8 cellular contexts compared by ENCODE assay signal in the genomic region with DNA sequence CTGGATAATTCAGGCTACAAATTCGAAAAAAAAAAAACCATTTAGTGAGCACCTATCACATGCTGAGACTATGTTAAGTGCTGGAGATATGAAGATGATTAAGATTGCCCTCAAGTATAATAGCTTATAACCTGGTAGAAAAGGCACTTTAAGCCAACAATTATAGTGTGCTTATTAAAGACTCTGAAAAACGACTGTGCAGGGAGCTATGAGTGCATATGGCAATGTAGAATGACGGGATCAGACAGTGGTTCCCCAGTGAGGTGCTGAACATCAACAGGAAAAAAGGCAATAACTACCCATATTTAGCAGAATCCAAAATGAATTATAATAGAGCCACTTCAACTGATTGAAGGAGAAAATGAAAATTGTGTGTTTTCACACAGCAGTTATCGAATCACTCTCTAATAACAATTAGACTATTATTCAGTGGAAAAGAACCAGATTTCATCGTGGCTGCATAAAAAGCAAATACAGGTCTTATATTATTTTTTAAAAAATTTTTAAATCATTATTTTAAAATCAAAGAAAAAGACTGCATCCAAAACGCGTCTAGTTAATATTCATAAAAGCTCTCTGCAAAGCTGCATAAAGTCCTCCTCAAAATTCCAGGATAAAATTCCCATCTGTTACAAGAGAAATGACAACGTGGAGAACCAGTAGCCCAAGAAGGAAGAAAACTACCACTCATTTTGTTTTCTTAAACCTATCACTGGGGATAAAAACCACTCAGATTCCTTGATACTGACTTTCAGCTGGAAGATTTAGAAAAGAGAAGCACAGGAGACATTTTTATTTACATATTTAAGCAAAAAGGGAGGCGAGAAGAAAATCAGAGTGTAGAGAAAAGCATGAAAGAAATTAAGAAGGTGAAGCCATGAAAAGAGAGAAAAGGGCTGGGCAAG. TPM values are rescaled to one million over a fixed set of nuclear protein-coding genes. Genes with fewer than 3 reads are reported as not detected.
DNase-seq lines count a peak whose midpoint lies in the region; ATAC-seq, FAIRE-seq and TF ChIP-seq lines count a peak whose summit lies in the region.

No MANE protein-coding gene starts in this region.

- BruUV-seq in HepG2 (replicated peaks; lab: Mats Ljungman, UMichigan): TSS peak; percentile 51

- no peaks in the 10 kb centered on the region for H3K36me3 ChIP-seq in ACC112 (ENCODE audit: insufficient read depth, low read length)
- H3K36me3 ChIP-seq in adipocyte (ENCODE audit: control insufficient read depth, insufficient read depth, low read length, severe bottlenecking): no peaks in the 10 kb centered on the region
- H3K36me3 ChIP-seq in HepG2 (replicated peaks in 1 of 2; ENCODE audit: control insufficient read depth in 1 of 2, insufficient read depth in 2 of 2, low read length in 2 of 2): no peaks in the 10 kb centered on the region
- H3K36me3 ChIP-seq in tibial nerve: no peaks in the 10 kb centered on the region

- peak overlapping the region; percentile 71 for H3K4me2 ChIP-seq in HepG2 (ENCODE audit: low read depth, low read length)

- 36% methylated on average over 9 of the region's 9 CpGs for WGBS in HepG2 (ENCODE audit: low lambda C conversion rate)
- 16 to 17% methylated on average over 9 of the region's 9 CpGs for WGBS in tibial nerve, 2 donors

- H2AFZ ChIP-seq in ACC112 (ENCODE audit: low read length, unreplicated experiment): no peak overlapping the region
- H2AFZ ChIP-seq in HepG2 (ENCODE audit: low read length): peak overlapping the region; percentile 80

- CTCF ChIA-PET in HepG2 (lab: Yijun Ruan, JAX; ENCODE audit: low intra/inter-chr PET ratio, low total read pairs): no interaction called here

- in situ Hi-C loops in HepG2 (cut with HindIII; ENCODE audit: extremely low pct_ligation_motif_present, low pct_unique_long_range_greater_than_20kb): no loop called here

- intact Hi-C loops in HepG2 (cut with micrococcal nuclease; ENCODE audit: unreplicated experiment): loop anchor here (10.0 kb wide), 1 partner anchor 92 kb away; no protein-coding TSS in a partner anchor

- peaks cover 26% of the 10 kb centered on the region for H3K4me1 ChIP-seq in ACC112 (ENCODE audit: control insufficient read depth, insufficient read depth, low read length, unreplicated experiment)
- peaks cover 18% of the 10 kb centered on the region for H3K4me1 ChIP-seq in adipocyte (ENCODE audit: control insufficient read depth, insufficient read depth, low read length)
- H3K4me1 ChIP-seq in HepG2 (ENCODE audit: insufficient read depth, low read length): peaks cover 41% of the 10 kb centered on the region
- H3K4me1 ChIP-seq in tibial nerve: peaks cover 0 to 63% (median 5%) of the 10 kb centered on the region in 4 donors

- POLR2A ChIA-PET in HepG2 (lab: Yijun Ruan, JAX): no interaction called here

- H3K27me3 ChIP-seq in ACC112 (ENCODE audit: insufficient read depth, low read length): no peaks in the 10 kb centered on the region
- H3K27me3 ChIP-seq in adipocyte (replicated peaks; ENCODE audit: control insufficient read depth, insufficient read depth, low read length): no peaks in the 10 kb centered on the region
- no peaks in the 10 kb centered on the region; a peak in 1 of 5 replicates for H3K27me3 ChIP-seq in HepG2 (ENCODE audit: control insufficient read depth in 1 of 2, insufficient read depth in 2 of 2, low read length in 2 of 2)
- no peaks in the 10 kb centered on the region for H3K27me3 ChIP-seq in tibial nerve

- H3K4me3 ChIP-seq in ACC112 (ENCODE audit: low read depth, low read length): peak overlapping the region; percentile 89
- H3K4me3 ChIP-seq in adipocyte (ENCODE audit: low read length): peak overlapping the region; percentile 97
- peak overlapping the region; percentile 91 to 93 (median 93) for H3K4me3 ChIP-seq in HepG2 (replicated peaks in 1 of 3; ENCODE audit: insufficient read depth in 1 of 3, low read depth in 2 of 3, low read length in 3 of 3)
- peak overlapping the region; percentile 65 to 94 (median 72) for H3K4me3 ChIP-seq in tibial nerve

- H3K27ac ChIP-seq in ACC112 (ENCODE audit: low read depth, low read length) (peak overlapping the region; percentile 83), HepG2 (ENCODE audit: extremely low read length, insufficient read depth, low read length) (peak overlapping the region; percentile 85), tibial nerve (peak overlapping the region; percentile 89 to 98 (median 94))

- TF ChIP-seq RAD21 in HepG2 (CRISPR knock-in tag; IDR thresholded peaks at IDR 0.05): no peak

- peak overlapping the region; percentile 97 for H3K9ac ChIP-seq in adipocyte (ENCODE audit: low read length)
- H3K9ac ChIP-seq in HepG2 (ENCODE audit: insufficient read depth, low read depth, low read length): peak overlapping the region; percentile 89

- no peak for TF ChIP-seq POLR2A in HepG2 (IDR thresholded peaks at IDR 0.05; ENCODE audit: insufficient read depth in 1 of 2, low read depth in 2 of 2, low read length in 2 of 2)
- no peak for TF ChIP-seq POLR2A in tibial nerve (IDR thresholded peaks at IDR 0.05)

- ATAC-seq in HepG2 (no peak), HG03108 (IDR thresholded peaks at IDR 0.05; ENCODE audit: unreplicated experiment) (no peak)

- H3K9me3 ChIP-seq in adipocyte (ENCODE audit: control insufficient read depth, low read length) (no peaks in the 10 kb centered on the region), HepG2 (ENCODE audit: low read length) (no peaks in the 10 kb centered on the region), tibial nerve (no peaks in the 10 kb centered on the region)

- TF ChIP-seq EP300 in HepG2 (IDR thresholded peaks at IDR 0.05; ENCODE audit: low read depth in 2 of 2, low read length in 2 of 2) (no peak), HepG2 (CRISPR knock-in tag; IDR thresholded peaks at IDR 0.05; ENCODE audit: borderline replicate concordance) (no peak), tibial nerve (IDR thresholded peaks at IDR 0.05) (no peak)

- no peak for TF ChIP-seq CTCF in HepG2 (CRISPR knock-in tag; IDR thresholded peaks at IDR 0.05)
- no peak for TF ChIP-seq CTCF in tibial nerve (IDR thresholded peaks at IDR 0.05)

- peak; percentile 61 for DNase-seq in HT-29 (ENCODE audit: low spot score)
- peak; percentile 50 for DNase-seq in adipocyte (ENCODE audit: low read depth)
- DNase-seq in HepG2 (ENCODE audit: low spot score): no peak
- no peak for DNase-seq in tibial nerve (ENCODE audit: low spot score in 2 of 2)
- no peak for DNase-seq in HTR-8/SVneo (ENCODE audit: insufficient read length, low spot score)
- DNase-seq in activated CD8-positive, alpha-beta memory T cell treated with anti-CD3 and anti-CD28 coated beads, Interleukin-2, amount 50 U/mL, for 48 hours: no peak

- no peak for FAIRE-seq in HepG2 (lab: Jason Lieb, UNC)
- FAIRE-seq in HTR-8/SVneo (lab: Jason Lieb, UNC): no peak

- H3K79me2 ChIP-seq in ACC112 (ENCODE audit: control insufficient read depth, insufficient read depth, low read length, unreplicated experiment): peaks cover 65% of the 10 kb centered on the region
- peaks cover 55% of the 10 kb centered on the region for H3K79me2 ChIP-seq in HepG2 (ENCODE audit: insufficient read depth, low read length)

- H4K20me1 ChIP-seq in HepG2 (ENCODE audit: insufficient read depth, low read length): no peaks in the 10 kb centered on the region

TF ChIP-seq in HepG2, 621 proteins besides CTCF, POLR2A, EP300 and RAD21 (continues in another document):
- TF ChIP-seq SUZ12 (IDR thresholded peaks at IDR 0.05; ENCODE audit: low read depth, low read length) (no peak), MBD4 (IDR thresholded peaks at IDR 0.05; ENCODE audit: borderline replicate concordance, low read length) (no peak), ZBTB3 (CRISPR knock-in tag; IDR thresholded peaks at IDR 0.05; ENCODE audit: borderline replicate concordance, low read depth) (no peak)

RNA-seq across cellular contexts. Expression of a gene that starts 1.1 kb away (rescaled TPM):
- 20.8 and 22.2 TPM in 2 replicates for total RNA-seq in HT-29 (2014; rRNA removed; shearing (Covaris generic))
- total RNA-seq in HepG2 (2016; rRNA removed; fragmentation: Illumina TruSeq; extraction: Trizol) (22.3 and 38.2 TPM in 2 replicates), tibial nerve (10 to 100 TPM; 22.5 to 33.2 (median 27.5) TPM)
- 11.5 and 12.8 TPM in 2 replicates for total RNA-seq in HepG2 (2016; cell fraction: cytosol; rRNA removed; fragmentation: Illumina TruSeq; extraction: Trizol; ENCODE audit: low read depth)
- total RNA-seq in HepG2 (2016; cell fraction: insoluble cytoplasmic fraction; rRNA removed; fragmentation: Illumina TruSeq; extraction: Trizol): 23.1 and 36.8 TPM in 2 replicates
- 43.4 and 48.2 TPM in 2 replicates for total RNA-seq in HepG2 (2016; cell fraction: membrane; rRNA removed; fragmentation: Illumina TruSeq; extraction: Trizol)
- 17.8 and 19.2 TPM in 2 replicates for total RNA-seq in HepG2 (2016; cell fraction: nucleus; rRNA removed; fragmentation: Illumina TruSeq; extraction: Trizol)
- polyA plus RNA-seq in HepG2 (2011; rRNA removed): 9.7 and 12.7 TPM in 2 replicates
- 9.2 and 10.0 TPM in 2 replicates for polyA plus RNA-seq in HepG2 (2011; cell fraction: cytosol; rRNA removed)
- 6.8 and 9.7 TPM in 2 replicates for polyA plus RNA-seq in HepG2 (2011; cell fraction: nucleus; rRNA removed)
- 15.2 and 23.6 TPM in 2 replicates for polyA plus RNA-seq in HepG2 (2012)
- 16.6 and 18.5 TPM in 2 replicates for polyA plus RNA-seq in HepG2 (2016; cell fraction: cytosol; fragmentation: Illumina TruSeq; extraction: Trizol; ENCODE audit: low read depth)
- polyA plus RNA-seq in HepG2 (2016; cell fraction: insoluble cytoplasmic fraction; fragmentation: Illumina TruSeq; extraction: Trizol; ENCODE audit: low read depth): 38.0 and 39.3 TPM in 2 replicates
- polyA plus RNA-seq in HepG2 (2016; cell fraction: membrane; fragmentation: Illumina TruSeq; extraction: Trizol; ENCODE audit: low read depth): 38.8 and 41.8 TPM in 2 replicates
- 16.0 and 18.3 TPM in 2 replicates for polyA plus RNA-seq in HepG2 (2016; cell fraction: nucleus; fragmentation: Illumina TruSeq; extraction: Trizol; ENCODE audit: insufficient read depth, low read depth)
- polyA minus RNA-seq in HepG2 (2011; rRNA and poly(A)+ RNA removed; ENCODE audit: low replicate concordance): 20.1 and 30.8 TPM in 2 replicates
- polyA minus RNA-seq in HepG2 (2011; cell fraction: cytosol; rRNA and poly(A)+ RNA removed): 25.3 and 30.0 TPM in 2 replicates
- 40.2 and 50.2 TPM in 2 replicates for polyA minus RNA-seq in HepG2 (2011; cell fraction: nucleus; rRNA and poly(A)+ RNA removed)

Comparison
In these comparisons a context has a peak if more than half of its experiments do, and no peak if none do; other contexts are left out.
1. DNase-seq: peak in HT-29 (single experiment) and adipocyte (single experiment); none in HepG2 (single experiment), tibial nerve (0 of 2), HTR-8/SVneo (single experiment) and activated CD8-positive, alpha-beta memory T cell treated with anti-CD3 and anti-CD28 coated beads, Interleukin-2, amount 50 U/mL, for 48 hours (single experiment).
2. Peak in every context shown above with its lines, with median percentiles within 50 percentile points of each other: H3K27ac ChIP-seq and H3K4me3 ChIP-seq.